21 cellular contexts compared by ENCODE assay signal in the genomic region with DNA sequence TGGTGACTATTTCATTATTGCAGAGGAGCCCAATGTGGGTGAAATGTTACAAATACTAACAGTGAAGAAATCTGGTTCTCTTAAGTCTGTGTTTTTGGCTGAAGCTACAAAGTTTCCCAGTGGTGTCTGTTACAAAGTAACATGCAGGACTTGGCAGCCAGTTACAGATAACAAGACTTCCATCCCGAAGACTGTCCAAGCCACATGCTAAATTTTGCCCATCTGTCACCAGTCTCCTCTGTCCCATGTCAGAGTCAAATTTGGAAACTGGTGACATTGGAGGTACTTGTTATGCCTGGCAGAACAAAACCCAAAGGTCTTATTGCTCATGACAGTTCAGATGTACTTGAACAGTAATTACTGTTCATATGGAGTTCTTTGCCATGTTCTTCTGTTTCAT.
"Had no signal": no experiment of that assay in that cellular context is flagged by ENCODE, and none has a peak within 500 bp of the region (broad histone marks: within the 10 kb centered on the region; RNA-seq: fewer than 3 reads in every experiment).

No MANE protein-coding gene starts in this region.

- ATAC-seq: activated CD8-positive, alpha-beta T cell treated with anti-CD3 and anti-CD28 coated beads for 36 hours; K562 had no signal

- H3K4me2 ChIP-seq: SK-N-SH had no signal

- H3K9me3 ChIP-seq: adrenal gland, SJCRH30, SK-N-SH had no signal

- H3K9ac ChIP-seq: SK-N-SH had no signal

- H3K9me2 ChIP-seq: SK-N-SH had no signal

- DNase-seq: activated CD4-positive, alpha-beta T cell treated with anti-CD3 and anti-CD28 coated beads for 4 hours; activated CD8-positive, alpha-beta memory T cell treated with anti-CD3 and anti-CD28 coated beads, Interleukin-2, amount 50 U/mL, for 4 hours; activated CD8-positive, alpha-beta T cell treated with anti-CD3 and anti-CD28 coated beads for 36 hours; activated naive CD4-positive, alpha-beta T cell treated with anti-CD3 and anti-CD28 coated beads, Interleukin-2, amount 50 U/mL, for 16 hours; activated naive CD8-positive, alpha-beta T cell treated with anti-CD3 and anti-CD28 coated beads, Interleukin-2, amount 10 ng/mL, durations not matched to agents 7 days and 5 days; adrenal gland; anterior cingulate cortex; Kasumi-1; NCI-H1048; NCI-H1417; NCI-H1930; NCI-H2171; NCI-H2227 treated with DMSO at 0.1 percent for 48 hours; NCI-H510A; NCI-H526 treated with DMSO at 0.1 percent for 48 hours; NCI-H82; SJCRH30; SK-N-SH; T-helper 1 cell; WERI-Rb-1 had no signal

- H3K4me1 ChIP-seq: adrenal gland, SJCRH30 had no signal

- H3K36me3 ChIP-seq: adrenal gland, SJCRH30, WERI-Rb-1 had no signal

- H3K4me3 ChIP-seq: adrenal gland, K562, SJCRH30 had no signal

- H3K27me3 ChIP-seq: adrenal gland, SJCRH30 had no signal

- H3K27ac ChIP-seq: adrenal gland, SJCRH30, WERI-Rb-1 had no signal
